8 cellular contexts compared by ENCODE assay signal in genomic region chr10:79347226-79347893, GRCh38. TPM values are rescaled to one million over a fixed set of nuclear protein-coding genes. Genes with fewer than 3 reads are reported as not detected.
A peak's percentile ranks its signal among the peaks of the same experiment; 100 is the strongest.
DNase-seq lines count a peak whose midpoint lies in the region; ATAC-seq and TF ChIP-seq lines count a peak whose summit lies in the region.

TSS of gene PPIF (plus strand) at chr10:79347469. CDS start at chr10:79347549, 80 bp downstream.

- peaks cover 0 to 24% (median 11%) of the 10 kb centered on the region in 4 donors for H3K36me3 ChIP-seq in transverse colon

- TF ChIP-seq POLR2A in transverse colon (IDR thresholded peaks at IDR 0.05): peak; percentile 70

- peaks cover 19 to 36% (median 29%) of the 10 kb centered on the region in 3 donors for H3K4me1 Mint-ChIP-seq in T-cell

- in situ Hi-C loops in transverse colon (cut with MboI; ENCODE audit: low pct_ligation_motif_present in 1 of 4, low pct_unique_long_range_greater_than_20kb in 1 of 4, low sequenced_read_pairs in 3 of 4): no loop called here

- WGBS in adipose tissue, 3 donors: 1% methylated on average over 66 to 77 of the region's 77 CpGs
- 0 to 1% methylated on average over 1 to 61 of the region's 77 CpGs for WGBS in transverse colon (ENCODE audit: low coverage in 1 of 2), 2 donors

- peaks cover 4 to 23% (median 16%) of the 10 kb centered on the region in 4 donors for H3K4me1 ChIP-seq in transverse colon

- CTCF ChIA-PET in T-cell (lab: Charles Lee): interaction anchor here (1.0 to 1.4 kb wide), 3 partner anchors 10 to 1300 kb away, joined by 3 to 4 read pairs (median 3); no protein-coding TSS in a partner anchor

- no peaks in the 10 kb centered on the region for H3K9me3 Mint-ChIP-seq in T-cell

- H3K27ac Mint-ChIP-seq in T-cell: peak within 1 kb of the TSS; percentile 85 to 89

- TF ChIP-seq CTCF in GM12874 (IDR thresholded peaks at IDR 0.05; ENCODE audit: insufficient read depth, low read depth, low read length) (peak; percentile 95), transverse colon (IDR thresholded peaks at IDR 0.05) (peak; percentile 97 to 99 (median 99))

- DNase-seq in NCI-H1092 treated with DMSO at 0.1 percent for 48 hours (lab: John Stamatoyannopoulos, UW) (peak; percentile 83), T-cell (peak; percentile 75 to 96 (median 87)), cardiac septum (ENCODE audit: low spot score) (peak; percentile 98), pons (ENCODE audit: low spot score) (peak; percentile 92), transverse colon (peak; percentile 96)

- peak within 1 kb of the TSS; percentile 55 to 91 (median 65) for H3K4me3 ChIP-seq in transverse colon

- H3K27ac ChIP-seq in adipose tissue (ENCODE audit: low read depth, low read length): no peak within 1 kb of the TSS
- H3K27ac ChIP-seq in transverse colon: peak within 1 kb of the TSS; percentile 91 to 96 (median 92)

- TF ChIP-seq EP300 in transverse colon (IDR thresholded peaks at IDR 0.05; ENCODE audit: low read depth): no peak

- no peaks in the 10 kb centered on the region for H3K27me3 ChIP-seq in transverse colon

- peak; percentile 80 for ATAC-seq in HG02623 (IDR thresholded peaks at IDR 0.05; ENCODE audit: unreplicated experiment)
- ATAC-seq in T-cell (replicated peaks in 1 of 4): peak; percentile 90 to 95 (median 90)

- peaks cover 23% of the 10 kb centered on the region for H3K36me3 Mint-ChIP-seq in T-cell

- intact Hi-C loops in cardiac septum (cut with DNase I): loop anchor here (5.0 kb wide), 1 partner anchor 125 kb away; no protein-coding TSS in a partner anchor
- intact Hi-C loops in transverse colon (cut with DNase I; ENCODE audit: low total_unique reads): no loop called here

- H3K4me3 Mint-ChIP-seq in T-cell: peak within 1 kb of the TSS; percentile 77 to 81 (median 81)

- POLR2A ChIA-PET in T-cell (lab: Charles Lee): no interaction called here

- no peaks in the 10 kb centered on the region for H3K27me3 Mint-ChIP-seq in T-cell

- H3K9me3 ChIP-seq in transverse colon: no peaks in the 10 kb centered on the region

RNA-seq across cellular contexts. Expression of gene PPIF, which starts in this region (rescaled TPM):
- 10 to 100 TPM; 25.6 to 36.2 (median 31.3) TPM for total RNA-seq in T-cell
- 100 to 1,000 TPM in 1 of 3 donors, 10 to 100 TPM in 2; 36.1 to 173 (median 64.0) TPM for polyA plus RNA-seq in adipose tissue
- 115 TPM for total RNA-seq in cardiac septum
- 100 to 1,000 TPM in 1 of 4 donors, 10 to 100 TPM in 3; 37.2 to 149 (median 51.6) TPM for total RNA-seq in transverse colon
